11 cellular contexts compared by ENCODE assay signal in genomic region chr17:37432671-37433070, GRCh38. TPM values are rescaled to one million over a fixed set of nuclear protein-coding genes. Genes with fewer than 3 reads are reported as not detected.
"Had no signal": no experiment of that assay in that cellular context is flagged by ENCODE, and none has a peak within 500 bp of the region (broad histone marks: within the 10 kb centered on the region; RNA-seq: fewer than 3 reads in every experiment).

No MANE protein-coding gene starts in this region.

- H3K27ac ChIP-seq: GM23248, HL-60 had no signal

- FAIRE-seq: K562 had no signal

- H3K9me3 ChIP-seq: HAP-1 had no signal

- H3K4me3 ChIP-seq: GM23248, HAP-1, K562 had no signal

- H2AFZ ChIP-seq: GM23248 had no signal

- H3K9ac ChIP-seq: GM23248 had no signal

- ATAC-seq: HCT116, K562 had no signal

- DNase-seq: GM23248, GOT3, H7, IMR-90, KG1 had no signal

RNA-seq across cellular contexts. Expression of gene C17orf78, which starts 56.9 kb away (rescaled TPM):
- total RNA-seq: GM23248, H4, H7, HT1080, IMR-90, K562 had no signal
- polyA plus RNA-seq: GM23248, IMR-90, K562 had no signal
